Comparison of ENCODE assay signal across 28 cellular contexts in genomic region chr2:123207245-123207644, GRCh38.
"Had no signal": no experiment of that assay in that cellular context is flagged by ENCODE, and none has a peak within 500 bp of the region (broad histone marks: within the 10 kb centered on the region; RNA-seq: fewer than 3 reads in every experiment).

No MANE protein-coding gene starts in this region.

- H3K36me3 ChIP-seq: colonic mucosa, esophagus muscularis mucosa, esophagus squamous epithelium, gastrocnemius medialis, gastroesophageal sphincter, heart left ventricle, heart right ventricle had no signal

- DNase-seq: colonic mucosa; cortex of kidney; dermis blood vessel endothelial cell; dorsolateral prefrontal cortex; effector CD4-positive, alpha-beta T cell; effector CD8-positive, alpha-beta T cell; effector memory CD4-positive, alpha-beta T cell; effector memory CD8-positive, alpha-beta T cell; endodermal cell; erythroblast; esophagus squamous epithelium; foreskin fibroblast; foreskin keratinocyte; foreskin melanocyte; gastrocnemius medialis; glutamatergic neuron; head of caudate nucleus; heart left ventricle; heart right ventricle had no signal

- H3K27ac ChIP-seq: colonic mucosa, coronary artery, dorsolateral prefrontal cortex, epithelial cell of prostate, esophagus muscularis mucosa, esophagus squamous epithelium, foreskin keratinocyte, gastrocnemius medialis, gastroesophageal sphincter, heart left ventricle, heart right ventricle, hepatocyte had no signal

- H3K79me2 ChIP-seq: hepatocyte had no signal

- H3K4me3 ChIP-seq: colonic mucosa, coronary artery, dorsolateral prefrontal cortex, esophagus muscularis mucosa, esophagus squamous epithelium, gastrocnemius medialis, gastroesophageal sphincter, heart left ventricle, heart right ventricle, hepatocyte had no signal

- FAIRE-seq: colon, endothelial cell of umbilical vein, frontal cortex had no signal

- H3K4me2 ChIP-seq: hepatocyte had no signal

- H2AFZ ChIP-seq: hepatocyte had no signal

- H3K4me1 ChIP-seq: colonic mucosa, esophagus muscularis mucosa, esophagus squamous epithelium, foreskin keratinocyte, gastrocnemius medialis, gastroesophageal sphincter, heart left ventricle, heart right ventricle had no signal

- H3K27me3 ChIP-seq: colonic mucosa, esophagus muscularis mucosa, esophagus squamous epithelium, foreskin keratinocyte, gastrocnemius medialis, gastroesophageal sphincter, heart left ventricle, heart right ventricle, hepatocyte had no signal

- H3K9me3 ChIP-seq: colonic mucosa, esophagus muscularis mucosa, gastrocnemius medialis, gastroesophageal sphincter had no signal

- ATAC-seq: effector memory CD8-positive, alpha-beta T cell; esophagus mucosa; foreskin keratinocyte; gastrocnemius medialis; gastroesophageal sphincter; heart left ventricle; heart right ventricle had no signal
